Comparison of ENCODE assay signal across 20 cellular contexts in genomic region chr4:53520114-53520513, GRCh38.
DNase-seq lines count a peak whose midpoint lies in the region; ATAC-seq and TF ChIP-seq lines count a peak whose summit lies in the region.
"Had no signal": no experiment of that assay in that cellular context is flagged by ENCODE, and none has a peak within 500 bp of the region (broad histone marks: within the 10 kb centered on the region; RNA-seq: fewer than 3 reads in every experiment).

No MANE protein-coding gene starts in this region.

- H3K9ac ChIP-seq in NT2/D1 (ENCODE audit: insufficient read length, low read depth) = no peak overlapping the region
- H3K9ac ChIP-seq in iPS-18a (ENCODE audit: low read length) = no peak overlapping the region
- H3K9ac ChIP-seq in neural progenitor cell = no peak overlapping the region
- H3K9ac ChIP-seq: BLaER1 treated with 17β-estradiol and CSF1 and Interleukin-3, amounts not matched to agents 10 nM and 100 nM had no signal

- H3K4me3 ChIP-seq in NT2/D1 (ENCODE audit: insufficient read length, low read depth) (no peak overlapping the region), iPS-18a (ENCODE audit: low read length) (peak overlapping the region; percentile 1), neural progenitor cell (no peak overlapping the region)
- H3K4me3 ChIP-seq: A549; BLaER1 treated with 17β-estradiol and CSF1 and Interleukin-3, amounts not matched to agents 10 nM and 100 nM had no signal

- peak; percentile 89 for DNase-seq in ELF-1 (ENCODE audit: low read depth, low spot score)
- DNase-seq in NT2/D1 (ENCODE audit: low read depth, low spot score) = peak; percentile 27
- peak; percentile 51 for DNase-seq in neural progenitor cell (ENCODE audit: low spot score)
- DNase-seq in NCI-H524 (lab: John Stamatoyannopoulos, UW) = no peak
- DNase-seq in stimulated activated naive B cell treated with anti-CD40 and anti-IgM and Interleukin-4, amounts not matched to agents 10 μg/mL and 1 μg/mL and 100 μg/mL, for 72 hours = no peak
- DNase-seq in CD1c-positive myeloid dendritic cell (ENCODE audit: extremely low spot score) = no peak
- DNase-seq: DMS79 treated with DMSO at 0.1 percent for 48 hours, MM.1S, NCI-H1092, NCI-H146, NCI-H2029 treated with DMSO at 0.1 percent for 48 hours, NCI-H510A treated with DMSO at 0.1 percent for 48 hours, NCI-H82, RPMI8226, SHP77 treated with DMSO at 0.1 percent for 48 hours had no signal

- peaks cover 11% of the 10 kb centered on the region for H3K4me1 Mint-ChIP-seq in neural progenitor cell
- H3K4me1 Mint-ChIP-seq in stimulated activated naive B cell treated with anti-CD40 and anti-IgM and Interleukin-4, amounts not matched to agents 10 μg/mL and 1 μg/mL and 100 μg/mL, for 72 hours = no peaks in the 10 kb centered on the region

- H3K36me3 Mint-ChIP-seq in neural progenitor cell = no peaks in the 10 kb centered on the region
- H3K36me3 Mint-ChIP-seq in stimulated activated naive B cell treated with anti-CD40 and anti-IgM and Interleukin-4, amounts not matched to agents 10 μg/mL and 1 μg/mL and 100 μg/mL, for 72 hours = no peaks in the 10 kb centered on the region

- TF ChIP-seq CTCF in neural progenitor cell (IDR thresholded peaks at IDR 0.05) = no peak

- H3K27me3 ChIP-seq in NT2/D1 (ENCODE audit: insufficient read depth, insufficient read length) (no peaks in the 10 kb centered on the region), iPS-18a (ENCODE audit: control insufficient read depth, insufficient read depth, low read length) (no peaks in the 10 kb centered on the region), neural progenitor cell (no peaks in the 10 kb centered on the region)
- H3K27me3 ChIP-seq: BLaER1 treated with 17β-estradiol and CSF1 and Interleukin-3, amounts not matched to agents 10 nM and 100 nM had no signal

- no peaks in the 10 kb centered on the region for H3K4me1 ChIP-seq in NT2/D1 (ENCODE audit: insufficient read depth, insufficient read length)
- peaks cover 16% of the 10 kb centered on the region for H3K4me1 ChIP-seq in iPS-18a (ENCODE audit: control insufficient read depth, low read depth, low read length)
- H3K4me1 ChIP-seq in neural progenitor cell = peaks cover 12% of the 10 kb centered on the region
- H3K4me1 ChIP-seq: A549; BLaER1 treated with 17β-estradiol and CSF1 and Interleukin-3, amounts not matched to agents 10 nM and 100 nM had no signal

- H3K27ac ChIP-seq in iPS-18a (ENCODE audit: low read length) = no peak overlapping the region
- H3K27ac ChIP-seq in neural progenitor cell = no peak overlapping the region
- H3K27ac ChIP-seq: A549; BLaER1 treated with 17β-estradiol and CSF1 and Interleukin-3, amounts not matched to agents 10 nM and 100 nM had no signal

- H3K9me3 ChIP-seq in NT2/D1 (ENCODE audit: insufficient read depth, low read length) (no peaks in the 10 kb centered on the region), iPS-18a (ENCODE audit: control insufficient read depth, low read depth, low read length) (no peaks in the 10 kb centered on the region), neural progenitor cell (ENCODE audit: low read depth) (no peaks in the 10 kb centered on the region)
- H3K9me3 ChIP-seq: A549; BLaER1 treated with 17β-estradiol and CSF1 and Interleukin-3, amounts not matched to agents 10 nM and 100 nM had no signal

- peak overlapping the region; percentile 13 for H3K4me2 ChIP-seq in neural progenitor cell
- H3K4me2 ChIP-seq: A549; BLaER1 treated with 17β-estradiol and CSF1 and Interleukin-3, amounts not matched to agents 10 nM and 100 nM had no signal

- H3K36me3 ChIP-seq in NT2/D1 (ENCODE audit: insufficient read depth, insufficient read length, low read length) = no peaks in the 10 kb centered on the region
- no peaks in the 10 kb centered on the region for H3K36me3 ChIP-seq in iPS-18a (ENCODE audit: control insufficient read depth, low read depth, low read length)
- no peaks in the 10 kb centered on the region for H3K36me3 ChIP-seq in neural progenitor cell
- H3K36me3 ChIP-seq: BLaER1 treated with 17β-estradiol and CSF1 and Interleukin-3, amounts not matched to agents 10 nM and 100 nM had no signal

- H3K27me3 Mint-ChIP-seq in neural progenitor cell (ENCODE audit: insufficient read depth, low read depth) = peaks cover 2% of the 10 kb centered on the region
- peaks cover 7 to 10% of the 10 kb centered on the region in 2 donors for H3K27me3 Mint-ChIP-seq in stimulated activated naive B cell treated with anti-CD40 and anti-IgM and Interleukin-4, amounts not matched to agents 10 μg/mL and 1 μg/mL and 100 μg/mL, for 72 hours

- no peak overlapping the region for H3K27ac Mint-ChIP-seq in neural progenitor cell
- H3K27ac Mint-ChIP-seq in stimulated activated naive B cell treated with anti-CD40 and anti-IgM and Interleukin-4, amounts not matched to agents 10 μg/mL and 1 μg/mL and 100 μg/mL, for 72 hours = no peak overlapping the region

- no peak overlapping the region for H2AFZ ChIP-seq in neural progenitor cell (replicated peaks)

- no peaks in the 10 kb centered on the region for H4K20me1 ChIP-seq in neural progenitor cell (ENCODE audit: low read depth)
- H4K20me1 ChIP-seq: BLaER1 treated with 17β-estradiol and CSF1 and Interleukin-3, amounts not matched to agents 10 nM and 100 nM had no signal

- H3K4me3 Mint-ChIP-seq in neural progenitor cell = no peak overlapping the region
- H3K4me3 Mint-ChIP-seq in stimulated activated naive B cell treated with anti-CD40 and anti-IgM and Interleukin-4, amounts not matched to agents 10 μg/mL and 1 μg/mL and 100 μg/mL, for 72 hours = no peak overlapping the region

- no peaks in the 10 kb centered on the region for H3F3A ChIP-seq in neural progenitor cell (ENCODE audit: low read depth)

- H3K79me2 ChIP-seq in neural progenitor cell (ENCODE audit: low read depth) = no peaks in the 10 kb centered on the region

- H3K9me3 Mint-ChIP-seq in neural progenitor cell = no peaks in the 10 kb centered on the region
- no peaks in the 10 kb centered on the region for H3K9me3 Mint-ChIP-seq in stimulated activated naive B cell treated with anti-CD40 and anti-IgM and Interleukin-4, amounts not matched to agents 10 μg/mL and 1 μg/mL and 100 μg/mL, for 72 hours

- no peak for ATAC-seq in HG03354 (IDR thresholded peaks at IDR 0.05; ENCODE audit: poor library complexity, severe bottlenecking, unreplicated experiment)
- ATAC-seq in stimulated activated naive B cell treated with anti-CD40 and anti-IgM and Interleukin-4, amounts not matched to agents 10 μg/mL and 1 μg/mL and 100 μg/mL, for 72 hours (replicated peaks) = no peak
- ATAC-seq: A549, HCT116 had no signal

Comparison
In these comparisons a context has a peak if more than half of its experiments do, and no peak if none do; other contexts are left out.
1. DNase-seq: peak in ELF-1 (single experiment), NT2/D1 (single experiment) and neural progenitor cell (single experiment); none in NCI-H524 (0 of 2), stimulated activated naive B cell treated with anti-CD40 and anti-IgM and Interleukin-4, amounts not matched to agents 10 μg/mL and 1 μg/mL and 100 μg/mL, for 72 hours (single experiment) and CD1c-positive myeloid dendritic cell (single experiment).